In the genomic region with DNA sequence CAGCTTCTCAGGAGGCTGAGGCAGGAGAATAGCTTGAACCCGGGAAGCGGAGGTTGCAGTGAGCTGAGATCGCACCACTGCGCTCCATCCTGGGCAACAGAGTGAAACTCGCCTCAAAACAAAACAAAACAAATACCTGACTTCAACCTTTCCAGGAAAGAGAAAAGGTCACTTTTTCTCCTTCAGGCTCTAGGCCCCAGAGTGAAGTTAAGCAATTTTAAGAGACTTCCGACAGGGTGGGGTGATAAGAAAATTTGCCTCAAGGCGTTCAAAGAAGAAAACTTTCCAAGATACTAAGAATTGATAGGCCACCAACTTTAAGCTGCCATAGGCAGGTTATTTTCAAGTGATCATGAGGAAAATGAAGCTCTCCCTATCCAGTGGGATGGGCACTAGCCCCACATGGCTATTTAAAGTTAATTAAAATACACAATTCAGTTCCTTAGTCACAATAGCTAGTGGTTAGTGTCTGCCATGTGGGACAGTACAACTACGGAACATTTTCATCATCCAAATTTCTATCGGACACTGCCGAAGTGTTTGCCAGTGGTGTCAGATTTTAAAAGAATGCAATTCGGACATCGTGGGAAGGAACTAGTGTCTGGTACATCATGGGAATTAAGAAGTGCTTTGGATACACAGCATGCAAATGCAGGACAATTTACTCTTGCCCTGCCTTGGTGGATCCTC, we compare ENCODE assay signal across 1 cellular context.
TF ChIP-seq lines count a peak whose summit lies in the region.

No MANE protein-coding gene starts in this region.

TF ChIP-seq in endothelial cell of umbilical vein, 7 proteins besides CTCF, POLR2A, EP300 and RAD21:
- TF ChIP-seq, protein P1, sequence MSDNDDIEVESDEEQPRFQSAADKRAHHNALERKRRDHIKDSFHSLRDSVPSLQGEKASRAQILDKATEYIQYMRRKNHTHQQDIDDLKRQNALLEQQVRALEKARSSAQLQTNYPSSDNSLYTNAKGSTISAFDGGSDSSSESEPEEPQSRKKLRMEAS (IDR thresholded peaks at IDR 0.05; ENCODE audit: insufficient read depth, insufficient read length), result no peak
- TF ChIP-seq POLR2AphosphoS5 (IDR thresholded peaks at IDR 0.05; ENCODE audit: insufficient read depth, low read depth, low read length), result no peak
- TF ChIP-seq JUN (IDR thresholded peaks at IDR 0.05; ENCODE audit: borderline replicate concordance, insufficient read depth, insufficient read length, low read depth), result no peak
- no peak for TF ChIP-seq MYC (IDR thresholded peaks at IDR 0.05; ENCODE audit: low read depth, low read length)
- TF ChIP-seq GATA2 (IDR thresholded peaks at IDR 0.05; ENCODE audit: insufficient read depth, insufficient read length, low read depth, low read length), result no peak
- TF ChIP-seq FOS (IDR thresholded peaks at IDR 0.05; ENCODE audit: borderline replicate concordance, insufficient read depth, low read length), result no peak
- TF ChIP-seq EZH2 (IDR thresholded peaks at IDR 0.05; ENCODE audit: borderline replicate concordance, low read depth, low read length, severe bottlenecking), result no peak
